7 cellular contexts compared by ENCODE assay signal in genomic region chr5:70457093-70457492, GRCh38.
A peak's percentile ranks its signal among the peaks of the same experiment; 100 is the strongest.
DNase-seq lines count a peak whose midpoint lies in the region; ATAC-seq, FAIRE-seq and TF ChIP-seq lines count a peak whose summit lies in the region.
"Not testable (repeated sequence)": the region's sequence is repeated elsewhere in the genome, so short reads cannot be mapped to it uniquely, and the experiment has no call there.

No MANE protein-coding gene starts in this region.

- not testable (repeated sequence) for H3K79me2 ChIP-seq in GM12878 (ENCODE audit: control insufficient read depth, insufficient read depth, low read length)

- intact Hi-C loops in GM12878 (cut with micrococcal nuclease; ENCODE audit: unreplicated experiment), result not testable (repeated sequence)

- in situ Hi-C loops in GM12878 (cut with MboI), result not testable (repeated sequence)

- not testable (repeated sequence) for TF ChIP-seq POLR2A in GM12878 (IDR thresholded peaks at IDR 0.05; ENCODE audit: low read depth, low read length)

- H3K4me3 ChIP-seq in GM12878, result not testable (repeated sequence)

- not testable (repeated sequence) for DNase-seq in GM12878 (ENCODE audit: low read depth, low spot score)

- not testable (repeated sequence) for H4K20me1 ChIP-seq in GM12878 (ENCODE audit: control insufficient read depth, insufficient read depth)

- not testable (repeated sequence) for H2AFZ ChIP-seq in GM12878 (ENCODE audit: control insufficient read depth, low read depth, low read length)

- H3K4me1 ChIP-seq in GM12878 (ENCODE audit: control insufficient read depth, insufficient read depth, low read length), result not testable (repeated sequence)

- H3K36me3 ChIP-seq in GM12878 (ENCODE audit: control insufficient read depth in 2 of 2, insufficient read depth in 2 of 2, low read length in 1 of 2), result not testable (repeated sequence)

- not testable (repeated sequence) for TF ChIP-seq EP300 in GM12878 (IDR thresholded peaks at IDR 0.05; ENCODE audit: borderline replicate concordance in 1 of 2, control insufficient read depth in 1 of 2, low read depth in 2 of 2, low read length in 2 of 2)

- FAIRE-seq in GM12878 (lab: Jason Lieb, UNC), result not testable (repeated sequence)

- H3K9ac ChIP-seq in GM12878 (ENCODE audit: control insufficient read depth, insufficient read depth, low read length), result not testable (repeated sequence)

- not testable (repeated sequence) for H3K4me2 ChIP-seq in GM12878 (ENCODE audit: control insufficient read depth, insufficient read depth)

- CTCF ChIA-PET in GM12878 (lab: Yijun Ruan, JAX), result not testable (repeated sequence)

- WGBS in GM12878 (ENCODE audit: insufficient coverage, insufficient replicate concordance, low lambda C conversion rate, missing lambda C conversion rate), result no CpG with 5 or more reads among the region's 6 CpGs

- RAD21 ChIA-PET in GM12878 (lab: Charles Lee; ENCODE audit: unreplicated experiment), result not testable (repeated sequence)

- ATAC-seq in GM18861 (IDR thresholded peaks at IDR 0.05; ENCODE audit: unreplicated experiment), result peak; percentile 74
- peak; percentile 68 for ATAC-seq in GM19372 (IDR thresholded peaks at IDR 0.05; ENCODE audit: low read depth, unreplicated experiment)
- peak; percentile 95 for ATAC-seq in GM21515 (IDR thresholded peaks at IDR 0.05; ENCODE audit: unreplicated experiment)
- ATAC-seq in HG02642 (IDR thresholded peaks at IDR 0.05; ENCODE audit: poor library complexity, unreplicated experiment), result peak; percentile 85
- peak; percentile 68 for ATAC-seq in HG03039 (IDR thresholded peaks at IDR 0.05; ENCODE audit: unreplicated experiment)
- peak; percentile 90 for ATAC-seq in HG03439 (IDR thresholded peaks at IDR 0.05; ENCODE audit: unreplicated experiment)
- peak; percentile 80 for ATAC-seq in GM12878

- not testable (repeated sequence) for TF ChIP-seq RAD21 in GM12878 (IDR thresholded peaks at IDR 0.05; ENCODE audit: insufficient read depth, low read depth, low read length)

- not testable (repeated sequence) for H3K9me3 ChIP-seq in GM12878 (replicated peaks; ENCODE audit: control insufficient read depth, insufficient read depth, low read length)

- H3K27me3 ChIP-seq in GM12878 (replicated peaks in 1 of 2; ENCODE audit: control insufficient read depth in 2 of 2, insufficient read depth in 2 of 2, low read length in 1 of 2), result not testable (repeated sequence)

- not testable (repeated sequence) for TF ChIP-seq CTCF in GM12878 (IDR thresholded peaks at IDR 0.05 in 2 of 3, conservative IDR thresholded peaks at IDR 0.05 in 1 of 3; ENCODE audit: control insufficient read depth in 2 of 3, extremely low read depth in 1 of 3, insufficient read depth in 1 of 3, low read depth in 3 of 3, low read length in 3 of 3)

- not testable (repeated sequence) for BruUV-seq in GM12878 (replicated peaks; lab: Mats Ljungman, UMichigan)

- SMC1A ChIA-PET in GM12878 (lab: Charles Lee; ENCODE audit: uncharacterized antibody, unreplicated experiment), result not testable (repeated sequence)

- not testable (repeated sequence) for H3K27ac ChIP-seq in GM12878 (ENCODE audit: control insufficient read depth, insufficient read depth)

- POLR2A ChIA-PET in GM12878 (lab: Charles Lee), result not testable (repeated sequence)
